ENCODE assay signal across 10 cellular contexts in genomic region chr9:70352802-70353201, GRCh38.
DNase-seq lines count a peak whose midpoint lies in the region; TF ChIP-seq lines count a peak whose summit lies in the region.
"Had no signal": no experiment of that assay in that cellular context is flagged by ENCODE, and none has a peak within 500 bp of the region (broad histone marks: within the 10 kb centered on the region; RNA-seq: fewer than 3 reads in every experiment).

No MANE protein-coding gene starts in this region.

- H3K9ac ChIP-seq in colonic mucosa (ENCODE audit: low read depth in 2 of 2, low read length in 2 of 2) (no peak overlapping the region), neuronal stem cell (ENCODE audit: low read depth, low read length, poor library complexity) (no peak overlapping the region)

- no peak overlapping the region for H2BK15ac ChIP-seq in neuronal stem cell (ENCODE audit: low read length)

- no peaks in the 10 kb centered on the region for H3K36me3 ChIP-seq in colonic mucosa
- peaks cover 34% of the 10 kb centered on the region for H3K36me3 ChIP-seq in osteoblast (ENCODE audit: insufficient read depth, low read length)
- peaks cover 0 to 74% of the 10 kb centered on the region in 2 donors for H3K36me3 ChIP-seq in neuronal stem cell (replicated peaks in 1 of 2; ENCODE audit: control insufficient read depth in 2 of 2, insufficient read depth in 2 of 2, low read length in 2 of 2)

- H3K9me3 ChIP-seq in colonic mucosa (no peaks in the 10 kb centered on the region), osteoblast (ENCODE audit: low read depth, low read length) (no peaks in the 10 kb centered on the region), neuronal stem cell (replicated peaks in 1 of 2; ENCODE audit: control insufficient read depth in 2 of 2, insufficient read depth in 1 of 2, low read depth in 1 of 2, low read length in 2 of 2) (no peaks in the 10 kb centered on the region)
- H3K9me3 ChIP-seq: neutrophil had no signal

- no peak overlapping the region for H3K27ac Mint-ChIP-seq in glutamatergic neuron (ENCODE audit: unreplicated experiment)

- H3K27me3 Mint-ChIP-seq in glutamatergic neuron (ENCODE audit: unreplicated experiment) = peaks cover 2% of the 10 kb centered on the region

- no peaks in the 10 kb centered on the region for H3K79me1 ChIP-seq in neuronal stem cell (ENCODE audit: low read depth, low read length)

- intact Hi-C loops in colonic mucosa (cut with DNase I) = loop anchor here (5.0 kb wide), 2 partner anchors 129 to 249 kb away; no protein-coding TSS in a partner anchor

- no peak overlapping the region for H4K91ac ChIP-seq in neuronal stem cell (ENCODE audit: low read depth, low read length, poor library complexity)

- no peak overlapping the region for H3K18ac ChIP-seq in neuronal stem cell (ENCODE audit: low read length)

- no peak overlapping the region for H2AFZ ChIP-seq in osteoblast (ENCODE audit: low read length)
- H2AFZ ChIP-seq in neuronal stem cell (ENCODE audit: low read length) = no peak overlapping the region

- H3K4me3 Mint-ChIP-seq in glutamatergic neuron (ENCODE audit: unreplicated experiment) = no peak overlapping the region

- H3K4me1 Mint-ChIP-seq in glutamatergic neuron (ENCODE audit: low read depth, unreplicated experiment) = no peaks in the 10 kb centered on the region

- no peak overlapping the region for H3K23ac ChIP-seq in neuronal stem cell (ENCODE audit: low read depth, low read length, poor library complexity)

- no peak overlapping the region for H4K8ac ChIP-seq in neuronal stem cell (ENCODE audit: low read depth, low read length)

- no peak overlapping the region for H3K14ac ChIP-seq in neuronal stem cell (ENCODE audit: low read length)

- no peaks in the 10 kb centered on the region for H4K20me1 ChIP-seq in osteoblast (ENCODE audit: insufficient read depth, low read length)

- TF ChIP-seq CTCF in LNCAP (IDR thresholded peaks at IDR 0.05) (peak; percentile 85), colonic mucosa (IDR thresholded peaks at IDR 0.05) (peak; percentile 28), osteoblast (IDR thresholded peaks at IDR 0.05; ENCODE audit: extremely low read depth, low read depth, low read length) (peak; percentile 57), glutamatergic neuron (IDR thresholded peaks at IDR 0.05; ENCODE audit: partially characterized antibody, unreplicated experiment) (no peak)

- no peak overlapping the region for H2AK5ac ChIP-seq in neuronal stem cell (ENCODE audit: low read depth, low read length)

- H3K4me1 ChIP-seq in colonic mucosa (no peaks in the 10 kb centered on the region), osteoblast (ENCODE audit: insufficient read depth, low read length) (no peaks in the 10 kb centered on the region), neuronal stem cell (ENCODE audit: control insufficient read depth in 2 of 2, insufficient read depth in 1 of 2, low read depth in 1 of 2, low read length in 2 of 2) (no peaks in the 10 kb centered on the region)

- no peak overlapping the region for H3K27ac ChIP-seq in colonic mucosa
- H3K27ac ChIP-seq in osteoblast (ENCODE audit: low read depth, low read length) = peak overlapping the region; percentile 19
- H3K27ac ChIP-seq in neuronal stem cell (replicated peaks; ENCODE audit: low read length) = no peak overlapping the region
- H3K27ac ChIP-seq: neutrophil had no signal

- peak; percentile 28 for DNase-seq in COLO829 (ENCODE audit: low spot score)
- no peak for DNase-seq in colonic mucosa
- peak; percentile 23 for DNase-seq in osteoblast (ENCODE audit: insufficient read length, low spot score, missing footprints)
- no peak for DNase-seq in stimulated activated naive CD4-positive, alpha-beta T cell treated with Interleukin-2 at 50 U/mL for 16 hours (lab: John Stamatoyannopoulos, UW)
- no peak for DNase-seq in AG08396 (ENCODE audit: low spot score)
- DNase-seq in glutamatergic neuron = no peak
- DNase-seq in neuronal stem cell (ENCODE audit: low spot score) = no peak
- DNase-seq: amygdala had no signal

- H3K27me3 ChIP-seq in colonic mucosa (no peaks in the 10 kb centered on the region), osteoblast (ENCODE audit: insufficient read depth, low read length) (no peaks in the 10 kb centered on the region), neuronal stem cell (ENCODE audit: control insufficient read depth in 3 of 3, insufficient read depth in 3 of 3, low read depth in 1 of 3, low read length in 3 of 3) (no peaks in the 10 kb centered on the region)
- H3K27me3 ChIP-seq: neutrophil had no signal

- H2BK12ac ChIP-seq in neuronal stem cell (ENCODE audit: low read length) = no peak overlapping the region

- no peak overlapping the region for H3K4ac ChIP-seq in neuronal stem cell (ENCODE audit: low read length)

- H3K36me3 Mint-ChIP-seq in glutamatergic neuron (ENCODE audit: unreplicated experiment) = no peaks in the 10 kb centered on the region

- no peaks in the 10 kb centered on the region for H3K9me3 Mint-ChIP-seq in glutamatergic neuron (ENCODE audit: unreplicated experiment)

- no peak overlapping the region for H3K4me2 ChIP-seq in osteoblast (ENCODE audit: insufficient read depth, low read length)
- H3K4me2 ChIP-seq in neuronal stem cell (ENCODE audit: insufficient read depth, low read length, poor library complexity, severe bottlenecking) = no peak overlapping the region

- H3K4me3 ChIP-seq in colonic mucosa (no peak overlapping the region), osteoblast (ENCODE audit: insufficient read depth, low read length) (no peak overlapping the region), neuronal stem cell (ENCODE audit: low read length in 2 of 2) (no peak overlapping the region)

- no peaks in the 10 kb centered on the region for H3K79me2 ChIP-seq in osteoblast (ENCODE audit: insufficient read depth, low read length)

- H2BK5ac ChIP-seq in neuronal stem cell (ENCODE audit: low read length) = no peak overlapping the region

- H2BK120ac ChIP-seq in neuronal stem cell (ENCODE audit: low read depth, low read length) = no peak overlapping the region

Comparison
In these comparisons a context has a peak if more than half of its experiments do, and no peak if none do; other contexts are left out.
1. DNase-seq: peak in COLO829 (single experiment) and osteoblast (single experiment); none in colonic mucosa (single experiment), stimulated activated naive CD4-positive, alpha-beta T cell treated with Interleukin-2 at 50 U/mL for 16 hours (single experiment), AG08396 (single experiment), glutamatergic neuron (single experiment) and neuronal stem cell (single experiment).